1 cellular context compared by ENCODE assay signal in the genomic region with DNA sequence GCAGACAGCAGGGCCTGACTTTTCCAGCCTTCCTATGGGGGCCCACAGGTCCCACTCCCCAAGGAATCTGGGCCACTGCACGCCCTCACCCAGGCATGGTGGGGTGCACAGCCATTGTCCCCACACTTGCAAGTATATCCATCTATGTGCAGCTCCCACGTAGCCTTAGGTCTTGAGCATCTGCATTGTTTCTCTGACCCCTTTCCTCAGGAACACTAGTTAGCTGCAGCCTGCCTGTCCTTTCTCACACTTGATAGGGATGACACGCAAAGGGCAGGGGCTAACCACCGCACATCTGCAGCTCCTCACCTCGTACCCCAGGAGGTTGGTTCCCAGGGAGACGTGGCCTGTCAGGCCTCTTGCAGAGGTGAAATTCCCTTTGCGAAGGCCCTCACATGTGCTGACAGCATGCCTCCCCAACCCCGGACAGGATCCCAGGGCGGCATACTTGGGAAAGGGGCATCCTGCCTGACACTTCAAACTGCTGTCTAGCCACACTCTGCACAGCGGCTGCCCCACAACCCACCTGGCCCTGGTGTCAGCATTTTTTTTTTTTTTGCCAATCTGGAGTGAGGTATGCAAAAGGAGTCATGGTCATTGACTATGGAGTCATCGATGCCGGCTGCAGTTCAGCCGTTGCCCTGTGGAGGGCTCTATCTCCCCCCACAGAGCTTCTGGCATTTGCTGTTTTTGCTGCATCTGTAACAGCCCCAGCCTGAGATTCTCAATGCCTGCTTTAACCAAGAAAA.
TF ChIP-seq lines count a peak whose summit lies in the region.

No MANE protein-coding gene starts in this region.

TF ChIP-seq in HepG2, 621 proteins besides CTCF, POLR2A, EP300 and RAD21 (continued from another document):
- TF ChIP-seq MTA3 (CRISPR knock-in tag; IDR thresholded peaks at IDR 0.05) = no peak
- no peak for TF ChIP-seq ELF1 (CRISPR knock-in tag; IDR thresholded peaks at IDR 0.05)
- no peak for TF ChIP-seq HMGA1 (CRISPR knock-in tag; conservative IDR thresholded peaks at IDR 0.05)
- TF ChIP-seq HMG20A (CRISPR knock-in tag; IDR thresholded peaks at IDR 0.05; ENCODE audit: borderline replicate concordance) = no peak
- TF ChIP-seq, protein P1, sequence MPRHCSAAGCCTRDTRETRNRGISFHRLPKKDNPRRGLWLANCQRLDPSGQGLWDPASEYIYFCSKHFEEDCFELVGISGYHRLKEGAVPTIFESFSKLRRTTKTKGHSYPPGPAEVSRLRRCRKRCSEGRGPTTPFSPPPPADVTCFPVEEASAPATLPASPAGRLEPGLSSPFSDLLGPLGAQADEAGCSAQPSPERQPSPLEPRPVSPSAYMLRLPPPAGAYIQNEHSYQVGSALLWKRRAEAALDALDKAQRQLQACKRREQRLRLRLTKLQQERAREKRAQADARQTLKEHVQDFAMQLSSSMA (CRISPR knock-in tag; IDR thresholded peaks at IDR 0.05) = 0 out of 2 replicates have a peak, but pooled peaks have one; percentile 48
- TF ChIP-seq NPAS2 (CRISPR knock-in tag; IDR thresholded peaks at IDR 0.05; ENCODE audit: borderline replicate concordance) = no peak
